In the genomic region with DNA sequence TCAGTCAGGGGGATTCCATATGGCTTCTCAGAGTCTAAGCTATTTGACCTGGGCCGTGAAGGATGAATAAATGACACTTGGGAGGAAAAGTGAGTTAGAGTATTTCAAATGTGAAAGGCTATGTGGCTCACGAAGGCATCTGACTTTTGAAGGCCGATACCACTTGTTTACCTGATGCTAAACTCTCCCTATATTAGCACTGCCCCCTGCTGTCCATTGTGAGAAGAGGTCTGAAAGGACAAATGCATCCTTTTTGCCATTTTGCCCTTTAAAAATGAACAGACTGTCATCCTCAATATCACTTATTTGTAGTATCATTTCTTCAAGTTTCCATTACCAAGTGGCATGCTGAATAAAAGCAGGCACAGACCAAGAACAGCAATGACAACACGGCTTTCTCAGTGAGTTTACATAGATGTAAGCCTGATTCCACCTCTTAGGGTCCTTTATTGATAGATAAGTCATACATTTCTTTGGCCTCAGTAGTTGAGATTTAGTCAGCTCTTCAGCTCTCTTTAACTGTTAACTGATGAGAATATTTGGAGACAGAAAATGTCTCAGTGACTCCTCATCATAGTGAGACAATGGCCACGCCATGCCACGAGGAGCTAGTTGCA, we compare ENCODE assay signal across 8 cellular contexts. TPM values are rescaled to one million over a fixed set of nuclear protein-coding genes. Genes with fewer than 3 reads are reported as not detected.
DNase-seq lines count a peak whose midpoint lies in the region; ATAC-seq and TF ChIP-seq lines count a peak whose summit lies in the region.

No MANE protein-coding gene starts in this region.

- H3K36me3 ChIP-seq in BE2C (no peaks in the 10 kb centered on the region), vagina (no peaks in the 10 kb centered on the region)

- H3K27ac ChIP-seq in vagina: no peak overlapping the region

- H3K4me3 ChIP-seq in BE2C (ENCODE audit: low read depth, low read length): no peak overlapping the region
- H3K4me3 ChIP-seq in vagina: no peak overlapping the region

- peak; percentile 84 for TF ChIP-seq CTCF in BE2C (IDR thresholded peaks at IDR 0.05; ENCODE audit: low read depth, low read length)
- peak; percentile 90 for TF ChIP-seq CTCF in osteocyte (IDR thresholded peaks at IDR 0.05)
- peak; percentile 67 to 82 (median 75) for TF ChIP-seq CTCF in vagina (IDR thresholded peaks at IDR 0.05)

- H3K36me3 Mint-ChIP-seq in osteocyte (ENCODE audit: unreplicated experiment): no peaks in the 10 kb centered on the region

- peak; percentile 57 for DNase-seq in BE2C
- peak; percentile 26 for DNase-seq in NCI-H82 treated with DMSO at 0.1 percent for 48 hours (lab: John Stamatoyannopoulos, UW; ENCODE audit: unreplicated experiment)
- DNase-seq in activated CD8-positive, alpha-beta memory T cell treated with anti-CD3 and anti-CD28 coated beads for 4 hours (ENCODE audit: low read depth in 2 of 2): peak; percentile 40 to 52
- DNase-seq in fibroblast of gingiva (ENCODE audit: low read depth): peak; percentile 77
- no peak for DNase-seq in osteocyte (ENCODE audit: extremely low spot score, unreplicated experiment)
- DNase-seq in vagina (ENCODE audit: extremely low spot score in 2 of 2): no peak

- H3K4me1 ChIP-seq in BE2C: no peaks in the 10 kb centered on the region
- peaks cover 28% of the 10 kb centered on the region for H3K4me1 ChIP-seq in vagina

- peaks cover 23% of the 10 kb centered on the region for H3K4me1 Mint-ChIP-seq in osteocyte (ENCODE audit: unreplicated experiment)

- ATAC-seq in GM18870 (IDR thresholded peaks at IDR 0.05; ENCODE audit: unreplicated experiment) (peak; percentile 41), HG03139 (IDR thresholded peaks at IDR 0.05; ENCODE audit: unreplicated experiment) (peak; percentile 52)

- H3K4me3 Mint-ChIP-seq in osteocyte (ENCODE audit: unreplicated experiment): no peak overlapping the region

- intact Hi-C loops in vagina (cut with DNase I): loop anchor here (10.0 kb wide), 1 partner anchor 197 kb away; no protein-coding TSS in a partner anchor

- H3K27me3 ChIP-seq in BE2C (no peaks in the 10 kb centered on the region), vagina (no peaks in the 10 kb centered on the region)

- H3K9me3 ChIP-seq in BE2C (no peaks in the 10 kb centered on the region), vagina (no peaks in the 10 kb centered on the region)

- TF ChIP-seq POLR2A in vagina (IDR thresholded peaks at IDR 0.05): no peak

- H3K27ac Mint-ChIP-seq in osteocyte (ENCODE audit: unreplicated experiment): no peak overlapping the region

- no peaks in the 10 kb centered on the region for H3K27me3 Mint-ChIP-seq in osteocyte (ENCODE audit: unreplicated experiment)

- H3K9me3 Mint-ChIP-seq in osteocyte (ENCODE audit: unreplicated experiment): no peaks in the 10 kb centered on the region

RNA-seq across cellular contexts. Expression of a gene that starts 40.1 kb away (rescaled TPM):
- polyA plus RNA-seq in BE2C (2012; ENCODE audit: insufficient read depth, insufficient read length, low read depth): 0.52 TPM
- total RNA-seq in osteocyte: 13.1 and 15.2 TPM in 2 replicates
- 9.8 TPM for total RNA-seq in vagina

Comparison
In these comparisons a context has a peak if more than half of its experiments do, and no peak if none do; other contexts are left out.
1. DNase-seq: peak in BE2C (single experiment), NCI-H82 treated with DMSO at 0.1 percent for 48 hours (single experiment), activated CD8-positive, alpha-beta memory T cell treated with anti-CD3 and anti-CD28 coated beads for 4 hours (2 of 2) and fibroblast of gingiva (single experiment); none in osteocyte (single experiment) and vagina (0 of 2).
2. Peak in every context shown above with its lines, with median percentiles within 50 percentile points of each other: CTCF ChIP-seq.